Comparison of ENCODE assay signal across 24 cellular contexts in the genomic region with DNA sequence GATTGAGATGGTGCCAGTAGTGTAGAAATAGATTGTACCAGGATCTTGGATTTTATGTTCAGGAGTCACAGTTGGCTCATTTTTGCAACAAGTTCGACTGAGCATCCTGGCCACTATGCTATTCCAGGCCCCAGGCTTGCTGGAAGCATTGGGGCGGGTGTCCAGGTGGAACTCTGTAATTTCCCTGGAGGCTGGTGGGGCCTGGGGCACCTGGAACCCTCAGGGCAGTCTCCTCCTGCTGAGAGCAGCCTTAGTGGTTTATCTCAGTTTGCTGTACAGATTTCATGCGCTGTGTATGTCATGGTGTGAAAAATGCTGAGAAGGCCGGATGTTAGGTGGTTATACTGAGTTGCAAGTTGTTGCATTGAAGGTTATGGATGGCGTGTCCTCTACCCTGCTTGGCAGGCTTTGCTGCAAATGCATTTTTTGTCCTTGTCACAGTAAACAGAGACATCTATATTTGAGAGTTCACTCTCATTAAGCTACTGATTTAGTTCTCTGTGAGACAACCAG.
DNase-seq lines count a peak whose midpoint lies in the region; ATAC-seq, FAIRE-seq and TF ChIP-seq lines count a peak whose summit lies in the region.
"Had no signal": no experiment of that assay in that cellular context is flagged by ENCODE, and none has a peak within 500 bp of the region (broad histone marks: within the 10 kb centered on the region; RNA-seq: fewer than 3 reads in every experiment).

No MANE protein-coding gene starts in this region.

- H3K4me3 ChIP-seq in H1 (ENCODE audit: extremely low read depth in 1 of 4, insufficient read depth in 2 of 4, low read depth in 3 of 4, low read length in 4 of 4) (no peak overlapping the region), Caco-2 (ENCODE audit: low read depth, low read length) (no peak overlapping the region)
- H3K4me3 ChIP-seq: BLaER1, MG63 had no signal

- H3K4me3 Mint-ChIP-seq in stimulated activated effector memory CD8-positive, alpha-beta T cell treated with anti-CD3 and anti-CD28 coated beads, Interleukin-12 subunit alpha, Interleukin-12 subunit beta, amount 100 ng/mL, for 72 hours: peak overlapping the region; percentile 4
- H3K4me3 Mint-ChIP-seq in Caco-2 (ENCODE audit: unreplicated experiment): no peak overlapping the region
- H3K4me3 Mint-ChIP-seq: CD4-positive, alpha-beta T cell had no signal

- CTCF ChIA-PET in H1 (lab: Charles Lee; ENCODE audit: partially characterized antibody): interaction anchor here (0.9 kb wide), 1 partner anchor 57 kb away, joined by 4 read pairs; no protein-coding TSS in a partner anchor
- CTCF ChIA-PET in Caco-2 (lab: Charles Lee): no interaction called here

- peaks cover 22% of the 10 kb centered on the region for H3K4me1 Mint-ChIP-seq in stimulated activated effector memory CD8-positive, alpha-beta T cell treated with anti-CD3 and anti-CD28 coated beads, Interleukin-12 subunit alpha, Interleukin-12 subunit beta, amount 100 ng/mL, for 72 hours
- peaks cover 15% of the 10 kb centered on the region for H3K4me1 Mint-ChIP-seq in Caco-2 (ENCODE audit: low read depth, unreplicated experiment)

- H3K9me3 ChIP-seq in H1 (ENCODE audit: insufficient read depth in 2 of 2, low read depth in 1 of 2, low read length in 1 of 2) (no peaks in the 10 kb centered on the region), Caco-2 (no peaks in the 10 kb centered on the region)
- H3K9me3 ChIP-seq: BLaER1, MG63 had no signal

- H3K4ac ChIP-seq in H1 (replicated peaks; ENCODE audit: insufficient read length, low read depth, low read length): no peak overlapping the region

- TF ChIP-seq POLR2A in GM12891 (IDR thresholded peaks at IDR 0.05; ENCODE audit: low read depth, low read length) (no peak), H1 (IDR thresholded peaks at IDR 0.05; ENCODE audit: control extremely low read depth in 1 of 2, low read depth in 2 of 2, low read length in 2 of 2) (no peak)

- no peak for TF ChIP-seq EP300 in H1 (IDR thresholded peaks at IDR 0.05; ENCODE audit: borderline replicate concordance in 1 of 2, low read depth in 2 of 2, low read length in 2 of 2)

- H3K18ac ChIP-seq in H1 (ENCODE audit: extremely low read depth, low read length): no peak overlapping the region

- H2AFZ ChIP-seq in H1 (ENCODE audit: low read length): no peak overlapping the region

- H2BK5ac ChIP-seq in H1 (ENCODE audit: low read depth, low read length): no peak overlapping the region

- no peaks in the 10 kb centered on the region; a peak in 1 of 7 replicates for H3K27me3 ChIP-seq in H1 (replicated peaks in 1 of 4; ENCODE audit: control insufficient read depth in 3 of 4, extremely low read depth in 1 of 4, insufficient read depth in 3 of 4, low read length in 3 of 4)
- no peaks in the 10 kb centered on the region for H3K27me3 ChIP-seq in Caco-2 (replicated peaks; ENCODE audit: control insufficient read depth, insufficient read depth, low read length)
- H3K27me3 ChIP-seq: BLaER1, MG63 had no signal

- H3K79me1 ChIP-seq in H1 (ENCODE audit: low read depth, low read length): no peaks in the 10 kb centered on the region

- no peak overlapping the region for H3K27ac ChIP-seq in H1 (ENCODE audit: low read depth, low read length)
- H3K27ac ChIP-seq: BLaER1 had no signal

- H4K20me1 ChIP-seq in H1 (replicated peaks in 1 of 2; ENCODE audit: control insufficient read depth in 1 of 2, insufficient read depth in 2 of 2, low read length in 2 of 2): no peaks in the 10 kb centered on the region
- H4K20me1 ChIP-seq: BLaER1 had no signal

- TF ChIP-seq RAD21 in H1 (IDR thresholded peaks at IDR 0.05 in 1 of 2, conservative IDR thresholded peaks at IDR 0.05 in 1 of 2; ENCODE audit: low read depth in 2 of 2, low read length in 2 of 2): no peak

- TF ChIP-seq CTCF in H1 (IDR thresholded peaks at IDR 0.05; ENCODE audit: control extremely low read depth in 1 of 3, insufficient read depth in 1 of 3, low read depth in 1 of 3, low read length in 3 of 3): no peak
- TF ChIP-seq CTCF in Caco-2 (IDR thresholded peaks at IDR 0.05; ENCODE audit: insufficient read depth in 1 of 2, low read depth in 1 of 2, low read length in 1 of 2, severe bottlenecking in 1 of 2, unreplicated experiment in 1 of 2): no peak

- no peak for DNase-seq in GM12891 (ENCODE audit: insufficient read length, low spot score)
- DNase-seq in NCI-H146 treated with DMSO at 0.1 percent for 48 hours (lab: John Stamatoyannopoulos, UW; ENCODE audit: unreplicated experiment): peak; percentile 84
- DNase-seq in H1 (ENCODE audit: low read depth in 1 of 2, low spot score in 2 of 2): no peak
- DNase-seq in stimulated activated effector memory CD8-positive, alpha-beta T cell treated with anti-CD3 and anti-CD28 coated beads, Interleukin-12 subunit alpha, Interleukin-12 subunit beta, amount 100 ng/mL, for 72 hours (ENCODE audit: low spot score in 2 of 2): peak in 1 of 2 donors; percentile 54
- DNase-seq in Kasumi-1 (lab: John Stamatoyannopoulos, UW): no peak
- DNase-seq in HK-2 (ENCODE audit: unreplicated experiment): no peak
- no peak for DNase-seq in Caco-2
- DNase-seq: Calu3; CD4-positive, alpha-beta T cell; DMS153; GOT3; MG63; NCI-H1048; NCI-H1436 treated with DMSO at 0.1 percent for 48 hours; NCI-H2029 treated with DMSO at 0.1 percent for 48 hours; NCI-H2171; NCI-H345; NCI-H524; NCI-H82; PC-3; SHP77 had no signal

- H4K8ac ChIP-seq in H1 (ENCODE audit: extremely low read depth, insufficient read depth, low read length): peak overlapping the region; percentile 9; the same call in 1 of the 2 replicates

- peak; percentile 45 for FAIRE-seq in GM12891 (lab: Jason Lieb, UNC)
- no peak for FAIRE-seq in H1 (lab: Jason Lieb, UNC)
- FAIRE-seq: GM12892, GM18507 had no signal

- H3K4me1 ChIP-seq in H1 (replicated peaks in 1 of 4; ENCODE audit: control insufficient read depth in 3 of 4, insufficient read depth in 4 of 4, low read length in 3 of 4) (peaks cover 0 to 7% (median under 1%) of the 10 kb centered on the region in 4 experiments; a peak in 3 of 7 replicates), Caco-2 (no peaks in the 10 kb centered on the region)

- H2BK15ac ChIP-seq in H1 (ENCODE audit: low read length): no peak overlapping the region

- H3K36me3 ChIP-seq in H1 (ENCODE audit: control insufficient read depth in 2 of 4, insufficient read depth in 4 of 4, low read length in 3 of 4): no peaks in the 10 kb centered on the region; a peak in 2 of 8 replicates
- H3K36me3 ChIP-seq in Caco-2 (ENCODE audit: control insufficient read depth, insufficient read depth, low read length): no peaks in the 10 kb centered on the region
- H3K36me3 ChIP-seq: BLaER1, MG63 had no signal

- no peak overlapping the region for H2AK5ac ChIP-seq in H1 (ENCODE audit: low read depth, low read length)

- H2BK12ac ChIP-seq in H1 (ENCODE audit: low read depth, low read length): no peak overlapping the region

- no peak overlapping the region for H4K5ac ChIP-seq in H1 (ENCODE audit: insufficient read length, low read depth, low read length)

- no peaks in the 10 kb centered on the region for H3K9me3 Mint-ChIP-seq in stimulated activated effector memory CD8-positive, alpha-beta T cell treated with anti-CD3 and anti-CD28 coated beads, Interleukin-12 subunit alpha, Interleukin-12 subunit beta, amount 100 ng/mL, for 72 hours
- H3K9me3 Mint-ChIP-seq in Caco-2 (ENCODE audit: unreplicated experiment): no peaks in the 10 kb centered on the region
- H3K9me3 Mint-ChIP-seq: CD4-positive, alpha-beta T cell had no signal

- intact Hi-C loops in Caco-2 (cut with micrococcal nuclease; ENCODE audit: unreplicated experiment): no loop called here

- H3K27me3 Mint-ChIP-seq in Caco-2 (ENCODE audit: insufficient read depth, unreplicated experiment): no peaks in the 10 kb centered on the region

- no peak overlapping the region for H3K9ac ChIP-seq in H1 (replicated peaks in 1 of 4; ENCODE audit: extremely low read depth in 1 of 4, low read depth in 3 of 4, low read length in 3 of 4)
- H3K9ac ChIP-seq: BLaER1 had no signal

- H2BK20ac ChIP-seq in H1 (ENCODE audit: low read length): no peak overlapping the region

- H3K23me2 ChIP-seq in H1 (ENCODE audit: low read depth, low read length): no peaks in the 10 kb centered on the region

- H4K91ac ChIP-seq in H1 (replicated peaks; ENCODE audit: insufficient read length, low read length): no peak overlapping the region

- POLR2A ChIA-PET in H1 (lab: Charles Lee; ENCODE audit: partially characterized antibody) (no interaction called here), Caco-2 (lab: Charles Lee) (no interaction called here)

- peak; percentile 80 for ATAC-seq in stimulated activated effector memory CD8-positive, alpha-beta T cell treated with anti-CD3 and anti-CD28 coated beads, Interleukin-12 subunit alpha, Interleukin-12 subunit beta, amount 100 ng/mL, for 72 hours
- ATAC-seq: PC-3 had no signal

- H3K23ac ChIP-seq in H1 (ENCODE audit: insufficient read length): no peak overlapping the region

- H3K14ac ChIP-seq in H1 (ENCODE audit: insufficient read length): no peak overlapping the region

- WGBS in H1 (ENCODE audit: extremely low coverage in 1 of 2, insufficient coverage in 1 of 2, insufficient read length in 1 of 2, insufficient replicate concordance in 2 of 2, low coverage in 1 of 2, low lambda C conversion rate in 2 of 2, missing lambda C conversion rate in 1 of 2), 2 experiments: 93% methylated on average over 5 of the region's 5 CpGs; no CpG with 5 or more reads in 1 of the 2 experiments

- no peak overlapping the region for H3K56ac ChIP-seq in H1 (replicated peaks; ENCODE audit: insufficient read length, low read depth, low read length)

- no peak overlapping the region for H3K4me2 ChIP-seq in H1 (ENCODE audit: insufficient read depth in 1 of 2, low read depth in 2 of 2, low read length in 2 of 2)

- H2BK120ac ChIP-seq in H1 (replicated peaks; ENCODE audit: low read depth, low read length): no peak overlapping the region

- peak overlapping the region; percentile 87 for H3K27ac Mint-ChIP-seq in stimulated activated effector memory CD8-positive, alpha-beta T cell treated with anti-CD3 and anti-CD28 coated beads, Interleukin-12 subunit alpha, Interleukin-12 subunit beta, amount 100 ng/mL, for 72 hours
- no peak overlapping the region for H3K27ac Mint-ChIP-seq in Caco-2 (ENCODE audit: unreplicated experiment)
- H3K27ac Mint-ChIP-seq: CD4-positive, alpha-beta T cell had no signal

- no peaks in the 10 kb centered on the region for H3K79me2 ChIP-seq in H1 (ENCODE audit: control insufficient read depth in 1 of 2, insufficient read depth in 2 of 2, low read length in 2 of 2)

- BruUV-seq in Caco-2 (replicated peaks; lab: Mats Ljungman, UMichigan): no TSS peak

- no peaks in the 10 kb centered on the region for H3K36me3 Mint-ChIP-seq in stimulated activated effector memory CD8-positive, alpha-beta T cell treated with anti-CD3 and anti-CD28 coated beads, Interleukin-12 subunit alpha, Interleukin-12 subunit beta, amount 100 ng/mL, for 72 hours
- no peaks in the 10 kb centered on the region for H3K36me3 Mint-ChIP-seq in Caco-2 (ENCODE audit: insufficient read depth, unreplicated experiment)

TF ChIP-seq in GM12891, 5 proteins besides CTCF, POLR2A, EP300 and RAD21 (continues in another document):
- no peak for TF ChIP-seq POLR2AphosphoS5 (IDR thresholded peaks at IDR 0.05; ENCODE audit: low read depth, low read length)
- no peak for TF ChIP-seq PAX5 (IDR thresholded peaks at IDR 0.05; ENCODE audit: insufficient read depth, low read length, severe bottlenecking)

TF ChIP-seq in H1, 55 proteins besides CTCF, POLR2A, EP300 and RAD21 (continues in another document):
- TF ChIP-seq SIX5 (IDR thresholded peaks at IDR 0.05; ENCODE audit: low read depth, low read length) (no peak), GTF2F1 (IDR thresholded peaks at IDR 0.05; ENCODE audit: borderline replicate concordance, low read depth, low read length) (no peak)
